Comparison of ENCODE assay signal across 14 cellular contexts in genomic region chr3:99900248-99900647, GRCh38.
A peak's percentile ranks its signal among the peaks of the same experiment; 100 is the strongest.
DNase-seq lines count a peak whose midpoint lies in the region; FAIRE-seq and TF ChIP-seq lines count a peak whose summit lies in the region.
"Had no signal": no experiment of that assay in that cellular context is flagged by ENCODE, and none has a peak within 500 bp of the region (broad histone marks: within the 10 kb centered on the region; RNA-seq: fewer than 3 reads in every experiment).

No MANE protein-coding gene starts in this region.

- H3K27ac ChIP-seq in KMS-11 (peak overlapping the region; percentile 68), endothelial cell of umbilical vein (ENCODE audit: insufficient read depth, low read depth, low read length) (peak overlapping the region; percentile 94), skin epidermis (peak overlapping the region in 11 of 21 experiments; percentile 41 to 79 (median 61))
- H3K27ac ChIP-seq: BLaER1 had no signal

- no peaks in the 10 kb centered on the region for H3K36me3 Mint-ChIP-seq in Caco-2 (ENCODE audit: insufficient read depth, unreplicated experiment)

- no peak for DNase-seq in Caco-2
- no peak for DNase-seq in endothelial cell of umbilical vein (ENCODE audit: low read depth, low spot score)
- DNase-seq in T-helper 1 cell = no peak
- DNase-seq in GM19238 (ENCODE audit: insufficient read length, low spot score) = no peak
- no peak for DNase-seq in central memory CD4-positive, alpha-beta T cell
- DNase-seq: DMS 273 treated with DMSO at 0.1 percent for 48 hours, EL, H9, NCI-H1092, NCI-H2227 treated with DMSO at 0.1 percent for 48 hours, NCI-H526 had no signal

- H3K4me1 Mint-ChIP-seq in Caco-2 (ENCODE audit: low read depth, unreplicated experiment) = peaks cover 36% of the 10 kb centered on the region

- POLR2A ChIA-PET in Caco-2 (lab: Charles Lee) = no interaction called here
- POLR2A ChIA-PET in endothelial cell of umbilical vein (lab: Charles Lee) = no interaction called here

- BruUV-seq in Caco-2 (replicated peaks; lab: Mats Ljungman, UMichigan) (no TSS peak), endothelial cell of umbilical vein (replicated peaks; lab: Mats Ljungman, UMichigan) (no TSS peak)

- no peak for FAIRE-seq in endothelial cell of umbilical vein (lab: Jason Lieb, UNC)

- H3K36me3 ChIP-seq in Caco-2 (ENCODE audit: control insufficient read depth, insufficient read depth, low read length) = no peaks in the 10 kb centered on the region
- no peaks in the 10 kb centered on the region for H3K36me3 ChIP-seq in KMS-11 (ENCODE audit: insufficient read depth)
- no peaks in the 10 kb centered on the region for H3K36me3 ChIP-seq in endothelial cell of umbilical vein (ENCODE audit: control insufficient read depth in 2 of 2, extremely low read depth in 1 of 2, insufficient read depth in 2 of 2, low read length in 2 of 2)
- H3K36me3 ChIP-seq: BLaER1 had no signal

- TF ChIP-seq POLR2A in endothelial cell of umbilical vein (IDR thresholded peaks at IDR 0.05; ENCODE audit: low read depth, low read length) = no peak

- H2AFZ ChIP-seq in KMS-11 (ENCODE audit: low read depth) (no peak overlapping the region), endothelial cell of umbilical vein (ENCODE audit: low read depth, low read length) (no peak overlapping the region)

- H3K9me1 ChIP-seq in endothelial cell of umbilical vein (replicated peaks; ENCODE audit: control insufficient read depth, extremely low read depth, insufficient read depth, low read length) = no peaks in the 10 kb centered on the region

- H4K20me1 ChIP-seq in KMS-11 (ENCODE audit: insufficient read depth) (no peaks in the 10 kb centered on the region), endothelial cell of umbilical vein (replicated peaks; ENCODE audit: control insufficient read depth, extremely low read depth, insufficient read depth, low read length) (no peaks in the 10 kb centered on the region)

- H3K4me1 ChIP-seq in Caco-2 = peaks cover 41% of the 10 kb centered on the region
- H3K4me1 ChIP-seq in KMS-11 (ENCODE audit: low read depth, poor library complexity, severe bottlenecking) = peaks cover 66% of the 10 kb centered on the region
- H3K4me1 ChIP-seq in endothelial cell of umbilical vein (ENCODE audit: control insufficient read depth, extremely low read depth, insufficient read depth, low read length) = peaks cover 43% of the 10 kb centered on the region

- TF ChIP-seq CTCF in Caco-2 (IDR thresholded peaks at IDR 0.05; ENCODE audit: insufficient read depth in 1 of 2, low read depth in 1 of 2, low read length in 1 of 2, severe bottlenecking in 1 of 2, unreplicated experiment in 1 of 2) (no peak), KMS-11 (conservative IDR thresholded peaks at IDR 0.05; ENCODE audit: low read depth, low read length) (no peak), endothelial cell of umbilical vein (IDR thresholded peaks at IDR 0.05; ENCODE audit: extremely low read depth in 1 of 2, insufficient read depth in 1 of 2, low read depth in 1 of 2, low read length in 2 of 2) (no peak)

- H3K4me2 ChIP-seq in KMS-11 (peak overlapping the region; percentile 65), endothelial cell of umbilical vein (ENCODE audit: insufficient read depth, low read length) (peak overlapping the region; percentile 84)
- H3K4me2 ChIP-seq: BLaER1 had no signal

- no peaks in the 10 kb centered on the region for H3K9me3 Mint-ChIP-seq in Caco-2 (ENCODE audit: unreplicated experiment)
- H3K9me3 Mint-ChIP-seq: H9 had no signal

- intact Hi-C loops in Caco-2 (cut with micrococcal nuclease; ENCODE audit: unreplicated experiment) (no loop called here), endothelial cell of umbilical vein (cut with micrococcal nuclease) (no loop called here)

- peak overlapping the region; percentile 59 for H3K27ac Mint-ChIP-seq in Caco-2 (ENCODE audit: unreplicated experiment)

- H3K9me3 ChIP-seq in Caco-2 = no peaks in the 10 kb centered on the region
- no peaks in the 10 kb centered on the region for H3K9me3 ChIP-seq in endothelial cell of umbilical vein (replicated peaks; ENCODE audit: control insufficient read depth, insufficient read depth, low read length)
- H3K9me3 ChIP-seq: BLaER1 had no signal

- H3K27me3 Mint-ChIP-seq in Caco-2 (ENCODE audit: insufficient read depth, unreplicated experiment) = no peaks in the 10 kb centered on the region

- dilution Hi-C loops in endothelial cell of umbilical vein (cut with MboI; ENCODE audit: extremely low pct_ligation_motif_present, low sequenced_read_pairs) = no loop called here

- CTCF ChIA-PET in Caco-2 (lab: Charles Lee) = no interaction called here
- CTCF ChIA-PET in endothelial cell of umbilical vein (lab: Charles Lee) = interaction anchor here (0.7 to 4.3 kb wide), 5 partner anchors 15 to 142 kb away, joined by 3 to 16 read pairs (median 3); no protein-coding TSS in a partner anchor

- H3K4me3 Mint-ChIP-seq in Caco-2 (ENCODE audit: unreplicated experiment) = no peak overlapping the region
- H3K4me3 Mint-ChIP-seq: H9 had no signal

- H3K27me3 ChIP-seq in Caco-2 (replicated peaks; ENCODE audit: control insufficient read depth, insufficient read depth, low read length) (no peaks in the 10 kb centered on the region), KMS-11 (ENCODE audit: insufficient read depth, low read depth) (no peaks in the 10 kb centered on the region), endothelial cell of umbilical vein (ENCODE audit: control insufficient read depth in 2 of 2, insufficient read depth in 2 of 2, low read length in 2 of 2) (no peaks in the 10 kb centered on the region)
- H3K27me3 ChIP-seq: BLaER1 had no signal

- H3K79me2 ChIP-seq in KMS-11 (ENCODE audit: insufficient read depth, low read depth) (peaks cover 6% of the 10 kb centered on the region; the same call in 1 of the 2 replicates), endothelial cell of umbilical vein (ENCODE audit: control insufficient read depth, insufficient read depth, low read length) (peaks cover 9% of the 10 kb centered on the region)

- no peak overlapping the region for H3K9ac ChIP-seq in KMS-11
- H3K9ac ChIP-seq in endothelial cell of umbilical vein (replicated peaks; ENCODE audit: extremely low read depth, insufficient read depth, low read length) = peak overlapping the region; percentile 80
- H3K9ac ChIP-seq: BLaER1 had no signal

- H3K4me3 ChIP-seq in Caco-2 (ENCODE audit: low read depth, low read length) (no peak overlapping the region), KMS-11 (IDR thresholded peaks at IDR 0.05; ENCODE audit: insufficient read depth, low read depth, low read length) (no peak overlapping the region), endothelial cell of umbilical vein (replicated peaks in 1 of 3; ENCODE audit: insufficient read depth in 1 of 3, low read depth in 1 of 3, low read length in 3 of 3) (no peak overlapping the region), skin epidermis (no peak overlapping the region)
- H3K4me3 ChIP-seq: BLaER1 had no signal

TF ChIP-seq in endothelial cell of umbilical vein, 7 proteins besides CTCF, POLR2A, EP300 and RAD21:
- TF ChIP-seq POLR2AphosphoS5 (IDR thresholded peaks at IDR 0.05; ENCODE audit: insufficient read depth, low read depth, low read length) (no peak), JUN (IDR thresholded peaks at IDR 0.05; ENCODE audit: borderline replicate concordance, insufficient read depth, insufficient read length, low read depth) (no peak), EZH2 (IDR thresholded peaks at IDR 0.05; ENCODE audit: borderline replicate concordance, low read depth, low read length, severe bottlenecking) (no peak), FOS (IDR thresholded peaks at IDR 0.05; ENCODE audit: borderline replicate concordance, insufficient read depth, low read length) (no peak), MAX (IDR thresholded peaks at IDR 0.05; ENCODE audit: insufficient read depth, insufficient read length) (no peak), GATA2 (IDR thresholded peaks at IDR 0.05; ENCODE audit: insufficient read depth, insufficient read length, low read depth, low read length) (no peak), MYC (IDR thresholded peaks at IDR 0.05; ENCODE audit: low read depth, low read length) (no peak)
